8 cellular contexts compared by ENCODE assay signal in genomic region chr15:40906101-40906946, GRCh38. TPM values are rescaled to one million over a fixed set of nuclear protein-coding genes. Genes with fewer than 3 reads are reported as not detected.
DNase-seq lines count a peak whose midpoint lies in the region; ATAC-seq and TF ChIP-seq lines count a peak whose summit lies in the region.

No MANE protein-coding gene starts in this region.

- peaks cover 17% of the 10 kb centered on the region for H3K36me3 ChIP-seq in fibroblast of lung (ENCODE audit: control insufficient read depth, insufficient read depth, low read length)

- H3K27ac Mint-ChIP-seq in natural killer cell, result peak overlapping the region in 1 of 2 donors; percentile 91

- no peaks in the 10 kb centered on the region for H4K20me1 ChIP-seq in fibroblast of lung (ENCODE audit: control insufficient read depth, extremely low read depth, insufficient read depth, low read length)

- no peaks in the 10 kb centered on the region for H3K27me3 Mint-ChIP-seq in natural killer cell (ENCODE audit: low read depth in 2 of 2)

- peak overlapping the region; percentile 29 to 54 (median 38) for H3K4me3 ChIP-seq in fibroblast of lung (replicated peaks in 1 of 4; ENCODE audit: control extremely low read depth in 1 of 4, insufficient read depth in 1 of 4, low read depth in 3 of 4, low read length in 4 of 4)

- ATAC-seq in GM21447 (IDR thresholded peaks at IDR 0.05; ENCODE audit: unreplicated experiment) (peak; percentile 66), natural killer cell (peak; percentile 55 to 67 (median 62))

- H3K9ac ChIP-seq in fibroblast of lung (ENCODE audit: insufficient read depth, low read length), result peak overlapping the region; percentile 63

- TF ChIP-seq CTCF in fibroblast of lung (conservative IDR thresholded peaks at IDR 0.05 in 1 of 2, IDR thresholded peaks at IDR 0.05 in 1 of 2; ENCODE audit: low read depth in 1 of 2, low read length in 2 of 2), result peak; percentile 67 to 68
- TF ChIP-seq CTCF in natural killer cell (IDR thresholded peaks at IDR 0.05), result peak; percentile 83

- TF ChIP-seq EP300 in Ishikawa (IDR thresholded peaks at IDR 0.05; ENCODE audit: borderline replicate concordance), result peak; percentile 64; the same call in 1 of the 2 replicates

- H3K4me2 ChIP-seq in fibroblast of lung (ENCODE audit: extremely low read depth, insufficient read depth, low read length), result peak overlapping the region; percentile 75

- peak; percentile 78 for TF ChIP-seq RAD21 in Ishikawa (IDR thresholded peaks at IDR 0.05; ENCODE audit: low read depth)

- H3K9me3 Mint-ChIP-seq in natural killer cell, result no peaks in the 10 kb centered on the region

- no peaks in the 10 kb centered on the region for H3K9me3 ChIP-seq in fibroblast of lung (ENCODE audit: control insufficient read depth, insufficient read depth, low read depth, low read length)

- DNase-seq in COLO668 (lab: John Stamatoyannopoulos, UW; ENCODE audit: unreplicated experiment) (peak; percentile 98), fibroblast of lung (ENCODE audit: low read depth in 2 of 2) (peak; percentile 93 to 94), natural killer cell (peak; percentile 68)
- peak; percentile 53 to 63 for DNase-seq in activated T-helper 1 cell treated with anti-CD3 and anti-CD28 coated beads, Interleukin-2, amount 50 U/mL, for 16 hours (ENCODE audit: low read depth in 1 of 2, low spot score in 1 of 2)
- DNase-seq in stimulated activated naive CD4-positive, alpha-beta T cell (lab: John Stamatoyannopoulos, UW), result peak; percentile 35 to 76 (median 64)

- H3K27me3 ChIP-seq in fibroblast of lung (ENCODE audit: control insufficient read depth, insufficient read depth, low read length), result no peaks in the 10 kb centered on the region

- H3K36me3 Mint-ChIP-seq in natural killer cell, result no peaks in the 10 kb centered on the region

- H3K79me2 ChIP-seq in fibroblast of lung (ENCODE audit: control insufficient read depth, insufficient read depth, low read length), result peaks cover 4% of the 10 kb centered on the region

- intact Hi-C loops in natural killer cell (cut with micrococcal nuclease), result loop anchor here (2.0 kb wide), 1 partner anchor 46 kb away; the partner anchor contains the start of gene CHAC1

- H2AFZ ChIP-seq in fibroblast of lung (ENCODE audit: low read length), result peak overlapping the region; percentile 53

- H3K4me1 Mint-ChIP-seq in natural killer cell, result peaks cover 19 to 51% of the 10 kb centered on the region in 2 donors

- peak overlapping the region; percentile 85 for H3K4me3 Mint-ChIP-seq in natural killer cell

- peaks cover 24% of the 10 kb centered on the region for H3K4me1 ChIP-seq in fibroblast of lung (ENCODE audit: control insufficient read depth, extremely low read depth, insufficient read depth, low read length)

- H3K27ac ChIP-seq in fibroblast of lung (ENCODE audit: insufficient read depth, low read length), result peak overlapping the region; percentile 90

TF ChIP-seq in Ishikawa, 13 proteins besides CTCF, POLR2A, EP300 and RAD21 (continues in another document):
- TF ChIP-seq TCF12 (IDR thresholded peaks at IDR 0.05; ENCODE audit: low read depth) (peak; percentile 69), USF1 (IDR thresholded peaks at IDR 0.05) (peak; percentile 60; the same call in 1 of the 2 replicates), FOXM1 (IDR thresholded peaks at IDR 0.05; ENCODE audit: borderline replicate concordance, low read depth) (no peak), REST (IDR thresholded peaks at IDR 0.05; ENCODE audit: low read depth) (no peak)

TF ChIP-seq in PFSK-1, 5 proteins besides CTCF, POLR2A, EP300 and RAD21:
- TF ChIP-seq POLR2AphosphoS5 (IDR thresholded peaks at IDR 0.05; ENCODE audit: low read depth, low read length), result peak; percentile 28; the same call in 1 of the 2 replicates
- peak in 1 of 2 experiments; percentile 49; a peak in 1 of 4 replicates for TF ChIP-seq REST (IDR thresholded peaks at IDR 0.05; ENCODE audit: insufficient read depth in 1 of 2, low read depth in 2 of 2, low read length in 2 of 2)
- no peak; the same call in 1 of the 2 replicates for TF ChIP-seq TAF1 (IDR thresholded peaks at IDR 0.05; ENCODE audit: borderline replicate concordance, insufficient read depth, low read length)
- peak; percentile 19; the same call in 1 of the 2 replicates for TF ChIP-seq SIN3A (IDR thresholded peaks at IDR 0.05; ENCODE audit: borderline replicate concordance, insufficient read depth, low read length)
- no peak for TF ChIP-seq FOXP2 (optimal IDR thresholded peaks at IDR 0.05; ENCODE audit: borderline replicate concordance, extremely low read depth, extremely low read length, insufficient read depth)

RNA-seq across cellular contexts. Expression of gene VPS18, which starts 12.1 kb away (rescaled TPM):
- 32.1 TPM for polyA plus RNA-seq in PFSK-1 (2012; ENCODE audit: insufficient read length, low read depth)
- 33.4 and 36.7 TPM in 2 replicates for total RNA-seq in fibroblast of lung
- 15.5 and 21.3 TPM in 2 replicates for polyA plus RNA-seq in fibroblast of lung
- polyA plus RNA-seq in fibroblast of lung (2012), result 23.4 and 29.5 TPM in 2 replicates
- polyA minus RNA-seq in fibroblast of lung (ENCODE audit: low replicate concordance), result 75.7 and 108 TPM in 2 replicates
- total RNA-seq in natural killer cell, result 10 to 100 TPM; 30.8 to 35.6 (median 34.1) TPM

RNA-seq across cellular contexts. Expression of gene DLL4, which starts 22.8 kb away (rescaled TPM):
- 56.2 TPM for polyA plus RNA-seq in PFSK-1 (2012; ENCODE audit: insufficient read length, low read depth)
- total RNA-seq in fibroblast of lung (under 0.01 TPM in 2 replicates), natural killer cell (under 1 TPM in 2 of 3 donors, not detected in 1; 0.10 to 0.16 TPM)
- polyA plus RNA-seq in fibroblast of lung, result 0.18 and 1.0 TPM in 2 replicates
- polyA plus RNA-seq in fibroblast of lung (2012), result 0.22 and 1.5 TPM in 2 replicates
- polyA minus RNA-seq in fibroblast of lung (ENCODE audit: low replicate concordance), result 0.39 and 6.4 TPM in 2 replicates

RNA-seq across cellular contexts. Expression of gene RHOV, which starts 32.3 kb away (rescaled TPM):
- 0.97 TPM for polyA plus RNA-seq in PFSK-1 (2012; ENCODE audit: insufficient read length, low read depth)
- total RNA-seq in fibroblast of lung (under 0.01 TPM in 1 of 2 replicates, not detected in the other), natural killer cell (not detected)
- not detected in 2 replicates for polyA plus RNA-seq in fibroblast of lung
- not detected in 2 replicates for polyA plus RNA-seq in fibroblast of lung (2012)
- not detected in 2 replicates for polyA minus RNA-seq in fibroblast of lung (ENCODE audit: low replicate concordance)

RNA-seq across cellular contexts. Expression of gene CHAC1, which starts 46.9 kb away (rescaled TPM):
- 437 TPM for polyA plus RNA-seq in PFSK-1 (2012; ENCODE audit: insufficient read length, low read depth)
- total RNA-seq in fibroblast of lung (33.1 and 62.6 TPM in 2 replicates), natural killer cell (1 to 10 TPM in 2 of 3 donors, not detected in 1; 1.1 to 1.7 TPM)
- 7.5 and 14.8 TPM in 2 replicates for polyA plus RNA-seq in fibroblast of lung
- 8.3 and 18.5 TPM in 2 replicates for polyA plus RNA-seq in fibroblast of lung (2012)
- 7.5 and 16.7 TPM in 2 replicates for polyA minus RNA-seq in fibroblast of lung (ENCODE audit: low replicate concordance)

Comparison
In these comparisons a context has a peak if more than half of its experiments do, and no peak if none do; other contexts are left out.
1. Peak in every context shown above with its lines: DNase-seq, ATAC-seq, H3K4me3 ChIP-seq and H3K27ac ChIP-seq.